ENCODE assay signal across 12 cellular contexts in the genomic region with DNA sequence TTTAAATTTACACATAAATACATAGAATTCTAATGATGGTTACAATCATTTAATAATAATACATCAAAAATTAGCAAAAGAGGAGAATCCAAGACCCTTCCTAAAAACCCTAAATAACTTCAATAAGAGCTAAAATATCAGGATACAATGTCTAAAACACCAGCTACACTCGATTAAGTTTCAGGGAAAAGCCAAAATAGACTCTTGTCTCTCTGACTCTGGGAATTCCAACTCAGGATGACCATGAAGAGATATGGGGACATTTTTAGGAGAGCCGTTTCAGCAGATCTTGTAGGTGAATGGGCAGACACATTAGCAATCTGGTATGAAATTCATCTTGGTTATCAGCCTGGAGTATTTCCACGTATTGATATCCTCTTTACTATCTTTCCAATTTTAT.
DNase-seq lines count a peak whose midpoint lies in the region; ATAC-seq and TF ChIP-seq lines count a peak whose summit lies in the region.
"Had no signal": no experiment of that assay in that cellular context is flagged by ENCODE, and none has a peak within 500 bp of the region (broad histone marks: within the 10 kb centered on the region; RNA-seq: fewer than 3 reads in every experiment).

No MANE protein-coding gene starts in this region.

- H3K4me3 ChIP-seq in PC-3 (ENCODE audit: low read length) = no peak overlapping the region
- no peak overlapping the region for H3K4me3 ChIP-seq in gastroesophageal sphincter
- H3K4me3 ChIP-seq: GM12878, GM23338 had no signal

- WGBS in gastroesophageal sphincter (ENCODE audit: low coverage in 1 of 2), 2 donors = 91 to 94% methylated on average over 3 of the region's 3 CpGs

- no peak overlapping the region for H2AFZ ChIP-seq in PC-3 (ENCODE audit: low read length)
- H2AFZ ChIP-seq: GM23338 had no signal

- peak overlapping the region; percentile 33 for H3K4me2 ChIP-seq in PC-3 (ENCODE audit: low read length)
- H3K4me2 ChIP-seq: GM23338 had no signal

- H3K27ac ChIP-seq in PC-3 (ENCODE audit: low read length) = peak overlapping the region; percentile 100
- H3K27ac ChIP-seq in epithelial cell of prostate = peak overlapping the region; percentile 66
- no peak overlapping the region for H3K27ac ChIP-seq in gastroesophageal sphincter

- CTCF ChIA-PET in Calu3 (lab: Charles Lee) = no interaction called here
- CTCF ChIA-PET in PC-3 (lab: Charles Lee) = no interaction called here

- no peak for DNase-seq in Calu3
- DNase-seq in PC-3 = no peak
- DNase-seq in epithelial cell of prostate (ENCODE audit: low read depth, low spot score) = no peak
- DNase-seq: CD8-positive, alpha-beta T cell; DMS79; H7 had no signal

- H3K4me1 Mint-ChIP-seq in Calu3 (ENCODE audit: low read depth, unreplicated experiment) = peaks cover 61% of the 10 kb centered on the region

- H3K36me3 Mint-ChIP-seq in Calu3 (ENCODE audit: insufficient read depth, unreplicated experiment) = peaks cover 17% of the 10 kb centered on the region
- H3K36me3 Mint-ChIP-seq: CD14-positive monocyte; CD8-positive, alpha-beta T cell had no signal

- intact Hi-C loops in Calu3 (cut with micrococcal nuclease; ENCODE audit: unreplicated experiment) (loop anchor here (2.0 to 10.0 kb wide), 3 partner anchors 65 to 228 kb away; no protein-coding TSS in a partner anchor), PC-3 (cut with micrococcal nuclease) (loop anchor here (5.0 kb wide), 1 partner anchor 230 kb away; no protein-coding TSS in a partner anchor)

- no peaks in the 10 kb centered on the region for H3K79me2 ChIP-seq in PC-3 (ENCODE audit: low read length)

- no peak for TF ChIP-seq EP300 in gastroesophageal sphincter (IDR thresholded peaks at IDR 0.05)

- TF ChIP-seq POLR2A in gastroesophageal sphincter (IDR thresholded peaks at IDR 0.05) = no peak

- H3K27ac Mint-ChIP-seq in Calu3 (ENCODE audit: unreplicated experiment) = peak overlapping the region; percentile 99
- H3K27ac Mint-ChIP-seq: CD14-positive monocyte; CD8-positive, alpha-beta T cell; GM23338 had no signal

- POLR2A ChIA-PET in PC-3 (lab: Charles Lee; ENCODE audit: unreplicated experiment) = no interaction called here

- H3K4me3 Mint-ChIP-seq in Calu3 (ENCODE audit: low read depth, unreplicated experiment) = no peak overlapping the region
- H3K4me3 Mint-ChIP-seq: CD14-positive monocyte; CD8-positive, alpha-beta T cell; GM23338 had no signal

- ATAC-seq in PC-3 (no peak), GM18517 (IDR thresholded peaks at IDR 0.05; ENCODE audit: unreplicated experiment) (no peak), GM18861 (IDR thresholded peaks at IDR 0.05; ENCODE audit: unreplicated experiment) (no peak), gastroesophageal sphincter (no peak)
- ATAC-seq: CD8-positive, alpha-beta T cell; GM23338 had no signal

- H3K36me3 ChIP-seq in PC-3 (ENCODE audit: low read depth, low read length) (no peaks in the 10 kb centered on the region), gastroesophageal sphincter (no peaks in the 10 kb centered on the region)

- TF ChIP-seq CTCF in Calu3 (IDR thresholded peaks at IDR 0.05; ENCODE audit: unreplicated experiment) = no peak
- no peak for TF ChIP-seq CTCF in PC-3 (conservative IDR thresholded peaks at IDR 0.05; ENCODE audit: low read depth, low read length)
- no peak for TF ChIP-seq CTCF in gastroesophageal sphincter (IDR thresholded peaks at IDR 0.05)

- no peaks in the 10 kb centered on the region for H3K27me3 ChIP-seq in PC-3 (ENCODE audit: low read length)
- H3K27me3 ChIP-seq in gastroesophageal sphincter = no peaks in the 10 kb centered on the region

- H3K9me3 ChIP-seq in PC-3 (ENCODE audit: low read length) = no peaks in the 10 kb centered on the region
- H3K9me3 ChIP-seq in gastroesophageal sphincter = no peaks in the 10 kb centered on the region

- H4K20me1 ChIP-seq in PC-3 (ENCODE audit: low read length) = no peaks in the 10 kb centered on the region

- H3F3A ChIP-seq in PC-3 (ENCODE audit: low read length, unreplicated experiment) = no peaks in the 10 kb centered on the region

- H3K9me2 ChIP-seq in PC-3 (replicated peaks; ENCODE audit: low read length) = no peaks in the 10 kb centered on the region

- H3K27me3 Mint-ChIP-seq in Calu3 (ENCODE audit: unreplicated experiment) = no peaks in the 10 kb centered on the region

- H3K4me1 ChIP-seq in PC-3 (ENCODE audit: insufficient read depth, low read length) = peaks cover 28% of the 10 kb centered on the region
- peaks cover 0 to 5% (median 0%) of the 10 kb centered on the region in 3 donors for H3K4me1 ChIP-seq in gastroesophageal sphincter

- H3K9me3 Mint-ChIP-seq in Calu3 (ENCODE audit: low read depth, unreplicated experiment) = no peaks in the 10 kb centered on the region
- H3K9me3 Mint-ChIP-seq: CD8-positive, alpha-beta T cell; GM23338 had no signal

- BruUV-seq in Calu3 (replicated peaks; lab: Mats Ljungman, UMichigan) (TSS peak; percentile 91), PC-3 (replicated peaks; lab: Mats Ljungman, UMichigan) (no TSS peak)

- peak overlapping the region; percentile 72 for H3K9ac ChIP-seq in PC-3 (ENCODE audit: low read length)

Comparison
In these comparisons a context has a peak if more than half of its experiments do, and no peak if none do; other contexts are left out.
1. H3K27ac ChIP-seq: peak in PC-3 (single experiment) and epithelial cell of prostate (single experiment); none in gastroesophageal sphincter (0 of 4).